1 cellular context compared by ENCODE assay signal in the genomic region with DNA sequence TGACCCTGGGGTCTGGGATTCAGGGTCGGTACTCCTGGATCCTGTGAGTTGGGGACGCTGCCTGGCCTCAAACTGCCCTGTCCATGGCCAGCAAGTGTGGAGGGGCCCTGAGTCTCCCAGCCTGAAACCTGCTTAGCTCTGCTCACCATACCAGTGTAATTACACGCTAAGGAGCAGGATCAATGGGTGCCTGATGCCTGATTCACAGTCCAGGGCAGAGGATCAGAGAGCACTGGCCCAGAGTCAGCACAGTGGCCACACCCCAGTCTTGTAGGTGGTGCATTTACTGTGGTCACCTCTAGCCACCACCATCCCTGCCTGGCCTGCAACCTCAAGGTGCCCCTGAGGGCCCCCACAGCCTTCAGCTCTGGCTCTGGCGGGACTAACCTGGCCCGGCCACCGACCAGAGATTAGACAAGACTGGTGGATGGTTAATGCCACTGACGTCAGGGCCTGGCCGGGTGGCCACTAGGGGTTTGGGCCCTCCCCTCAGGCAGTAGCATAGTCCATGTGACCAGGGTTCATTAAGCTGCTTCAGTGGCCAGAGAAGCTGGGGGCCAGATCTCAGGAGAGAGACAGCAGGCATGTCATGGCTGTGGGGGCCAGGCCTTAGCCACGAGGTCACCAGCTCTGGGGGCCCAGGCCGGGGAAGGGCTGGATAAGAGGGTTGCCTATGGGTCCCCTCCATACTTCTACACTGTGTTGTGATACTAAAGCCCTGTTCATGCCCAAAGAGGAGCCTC.
TF ChIP-seq lines count a peak whose summit lies in the region.

No MANE protein-coding gene starts in this region.

TF ChIP-seq in HCT116, 20 proteins besides CTCF, POLR2A, EP300 and RAD21 (continued from another document):
- TF ChIP-seq, protein P1, sequence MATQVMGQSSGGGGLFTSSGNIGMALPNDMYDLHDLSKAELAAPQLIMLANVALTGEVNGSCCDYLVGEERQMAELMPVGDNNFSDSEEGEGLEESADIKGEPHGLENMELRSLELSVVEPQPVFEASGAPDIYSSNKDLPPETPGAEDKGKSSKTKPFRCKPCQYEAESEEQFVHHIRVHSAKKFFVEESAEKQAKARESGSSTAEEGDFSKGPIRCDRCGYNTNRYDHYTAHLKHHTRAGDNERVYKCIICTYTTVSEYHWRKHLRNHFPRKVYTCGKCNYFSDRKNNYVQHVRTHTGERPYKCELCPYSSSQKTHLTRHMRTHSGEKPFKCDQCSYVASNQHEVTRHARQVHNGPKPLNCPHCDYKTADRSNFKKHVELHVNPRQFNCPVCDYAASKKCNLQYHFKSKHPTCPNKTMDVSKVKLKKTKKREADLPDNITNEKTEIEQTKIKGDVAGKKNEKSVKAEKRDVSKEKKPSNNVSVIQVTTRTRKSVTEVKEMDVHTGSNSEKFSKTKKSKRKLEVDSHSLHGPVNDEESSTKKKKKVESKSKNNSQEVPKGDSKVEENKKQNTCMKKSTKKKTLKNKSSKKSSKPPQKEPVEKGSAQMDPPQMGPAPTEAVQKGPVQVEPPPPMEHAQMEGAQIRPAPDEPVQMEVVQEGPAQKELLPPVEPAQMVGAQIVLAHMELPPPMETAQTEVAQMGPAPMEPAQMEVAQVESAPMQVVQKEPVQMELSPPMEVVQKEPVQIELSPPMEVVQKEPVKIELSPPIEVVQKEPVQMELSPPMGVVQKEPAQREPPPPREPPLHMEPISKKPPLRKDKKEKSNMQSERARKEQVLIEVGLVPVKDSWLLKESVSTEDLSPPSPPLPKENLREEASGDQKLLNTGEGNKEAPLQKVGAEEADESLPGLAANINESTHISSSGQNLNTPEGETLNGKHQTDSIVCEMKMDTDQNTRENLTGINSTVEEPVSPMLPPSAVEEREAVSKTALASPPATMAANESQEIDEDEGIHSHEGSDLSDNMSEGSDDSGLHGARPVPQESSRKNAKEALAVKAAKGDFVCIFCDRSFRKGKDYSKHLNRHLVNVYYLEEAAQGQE (IDR thresholded peaks at IDR 0.05; ENCODE audit: low read depth): no peak
- TF ChIP-seq SP1 (IDR thresholded peaks at IDR 0.05; ENCODE audit: low read depth) (no peak), CBX3 (IDR thresholded peaks at IDR 0.05; ENCODE audit: low read depth) (no peak), TCF7L2 (IDR thresholded peaks at IDR 0.05; ENCODE audit: borderline replicate concordance, extremely low read depth, insufficient read depth, insufficient read length) (no peak), POLR2AphosphoS5 (IDR thresholded peaks at IDR 0.05; ENCODE audit: low read depth, low read length) (no peak)
- TF ChIP-seq, protein P2, sequence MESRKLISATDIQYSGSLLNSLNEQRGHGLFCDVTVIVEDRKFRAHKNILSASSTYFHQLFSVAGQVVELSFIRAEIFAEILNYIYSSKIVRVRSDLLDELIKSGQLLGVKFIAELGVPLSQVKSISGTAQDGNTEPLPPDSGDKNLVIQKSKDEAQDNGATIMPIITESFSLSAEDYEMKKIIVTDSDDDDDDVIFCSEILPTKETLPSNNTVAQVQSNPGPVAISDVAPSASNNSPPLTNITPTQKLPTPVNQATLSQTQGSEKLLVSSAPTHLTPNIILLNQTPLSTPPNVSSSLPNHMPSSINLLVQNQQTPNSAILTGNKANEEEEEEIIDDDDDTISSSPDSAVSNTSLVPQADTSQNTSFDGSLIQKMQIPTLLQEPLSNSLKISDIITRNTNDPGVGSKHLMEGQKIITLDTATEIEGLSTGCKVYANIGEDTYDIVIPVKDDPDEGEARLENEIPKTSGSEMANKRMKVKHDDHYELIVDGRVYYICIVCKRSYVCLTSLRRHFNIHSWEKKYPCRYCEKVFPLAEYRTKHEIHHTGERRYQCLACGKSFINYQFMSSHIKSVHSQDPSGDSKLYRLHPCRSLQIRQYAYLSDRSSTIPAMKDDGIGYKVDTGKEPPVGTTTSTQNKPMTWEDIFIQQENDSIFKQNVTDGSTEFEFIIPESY (IDR thresholded peaks at IDR 0.05; ENCODE audit: extremely low read depth, insufficient replicate concordance, low read length): no peak
